14 cellular contexts compared by ENCODE assay signal in the genomic region with DNA sequence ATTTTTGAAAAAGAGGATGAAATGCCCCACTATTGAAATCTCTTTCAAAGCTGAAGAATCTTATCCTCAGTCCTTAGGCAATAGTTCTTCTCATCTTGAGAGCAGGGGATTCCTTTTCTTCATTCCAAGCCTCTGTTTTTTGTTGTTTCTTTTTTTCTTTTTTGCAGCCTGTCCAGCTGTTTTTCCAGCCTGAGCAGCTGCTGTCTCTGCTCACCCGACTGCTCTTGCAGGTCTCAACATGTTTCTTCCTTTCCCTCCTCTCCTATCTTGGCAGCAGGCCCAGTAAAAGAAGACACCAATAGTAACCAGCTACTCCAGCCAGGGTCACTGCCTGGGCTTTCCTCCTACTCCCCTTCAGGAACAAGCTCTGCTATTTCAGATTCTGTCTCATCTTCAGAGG. TPM values are rescaled to one million over a fixed set of nuclear protein-coding genes. Genes with fewer than 3 reads are reported as not detected.
DNase-seq lines count a peak whose midpoint lies in the region; ATAC-seq and TF ChIP-seq lines count a peak whose summit lies in the region.
"Had no signal": no experiment of that assay in that cellular context is flagged by ENCODE, and none has a peak within 500 bp of the region (broad histone marks: within the 10 kb centered on the region; RNA-seq: fewer than 3 reads in every experiment).

No MANE protein-coding gene starts in this region.

- ATAC-seq in Right ventricle myocardium inferior = peak; percentile 70
- ATAC-seq in right cardiac atrium = no peak
- no peak for ATAC-seq in HG03108 (IDR thresholded peaks at IDR 0.05; ENCODE audit: unreplicated experiment)
- ATAC-seq: activated CD4-positive, alpha-beta T cell treated with anti-CD3 and anti-CD28 coated beads for 36 hours had no signal

- no peak for DNase-seq in Right ventricle myocardium inferior (ENCODE audit: missing footprints)
- no peak for DNase-seq in right cardiac atrium
- DNase-seq in NCI-H526 (lab: John Stamatoyannopoulos, UW) = peak; percentile 55 to 58
- DNase-seq in epithelial cell of prostate (ENCODE audit: low read depth, low spot score) = peak; percentile 41
- no peak for DNase-seq in vagina (ENCODE audit: extremely low spot score in 2 of 2)
- no peak for DNase-seq in NOMO-1 treated with DMSO at 0.1 percent for 48 hours (lab: John Stamatoyannopoulos, UW; ENCODE audit: unreplicated experiment)
- no peak for DNase-seq in globus pallidus (ENCODE audit: low spot score)
- DNase-seq: ACHN; activated CD4-positive, alpha-beta T cell treated with anti-CD3 and anti-CD28 coated beads for 36 hours; amygdala; naive B cell; stimulated activated CD4-positive, alpha-beta T cell treated with anti-CD3 and anti-CD28 coated beads, Interleukin-4, amount 100 ng/mL, for 24 hours had no signal

- H3K4me1 ChIP-seq in right cardiac atrium (ENCODE audit: control insufficient read depth, insufficient read depth, low read length) = no peaks in the 10 kb centered on the region
- peaks cover 23% of the 10 kb centered on the region for H3K4me1 ChIP-seq in vagina
- H3K4me1 ChIP-seq: tibial nerve had no signal

- WGBS in right cardiac atrium = 11% methylated on average over 1 of the region's 1 CpG

- intact Hi-C loops in Right ventricle myocardium inferior (cut with DNase I) = no loop called here
- intact Hi-C loops in right cardiac atrium (cut with DNase I) = no loop called here
- intact Hi-C loops in vagina (cut with DNase I) = no loop called here

- no peak overlapping the region for H3K4me3 ChIP-seq in right cardiac atrium (ENCODE audit: low read length)
- no peak overlapping the region for H3K4me3 ChIP-seq in vagina
- H3K4me3 ChIP-seq: tibial nerve had no signal

- H3K9me3 ChIP-seq in right cardiac atrium (ENCODE audit: control insufficient read depth, low read length) (no peaks in the 10 kb centered on the region), vagina (no peaks in the 10 kb centered on the region)
- H3K9me3 ChIP-seq: tibial nerve had no signal

- H3K27me3 ChIP-seq in right cardiac atrium (ENCODE audit: control insufficient read depth, insufficient read depth) = no peaks in the 10 kb centered on the region
- no peaks in the 10 kb centered on the region for H3K27me3 ChIP-seq in vagina
- H3K27me3 ChIP-seq: tibial nerve had no signal

- no peak for TF ChIP-seq POLR2A in vagina (IDR thresholded peaks at IDR 0.05)

- H3K27ac ChIP-seq in right cardiac atrium (ENCODE audit: low read length) (no peak overlapping the region), epithelial cell of prostate (no peak overlapping the region), vagina (peak overlapping the region; percentile 16)
- H3K27ac ChIP-seq: tibial nerve had no signal

- TF ChIP-seq CTCF in vagina (IDR thresholded peaks at IDR 0.05) = no peak

- no peaks in the 10 kb centered on the region for H3K36me3 ChIP-seq in vagina
- H3K36me3 ChIP-seq: tibial nerve had no signal

RNA-seq across cellular contexts. Expression of a gene that starts 23.8 kb away (rescaled TPM):
- total RNA-seq in Right ventricle myocardium inferior = 4.0 TPM
- 1 to 10 TPM; 2.0 to 3.0 (median 2.6) TPM for total RNA-seq in right cardiac atrium
- 1.3 TPM for polyA plus RNA-seq in right cardiac atrium
- total RNA-seq in vagina = 5.2 TPM

Comparison
In these comparisons a context has a peak if more than half of its experiments do, and no peak if none do; other contexts are left out.
1. DNase-seq: peak in NCI-H526 (2 of 2) and epithelial cell of prostate (single experiment); none in Right ventricle myocardium inferior (single experiment), right cardiac atrium (0 of 3), vagina (0 of 2), NOMO-1 treated with DMSO at 0.1 percent for 48 hours (single experiment) and globus pallidus (single experiment).